Comparison of ENCODE assay signal across 26 cellular contexts in the genomic region with DNA sequence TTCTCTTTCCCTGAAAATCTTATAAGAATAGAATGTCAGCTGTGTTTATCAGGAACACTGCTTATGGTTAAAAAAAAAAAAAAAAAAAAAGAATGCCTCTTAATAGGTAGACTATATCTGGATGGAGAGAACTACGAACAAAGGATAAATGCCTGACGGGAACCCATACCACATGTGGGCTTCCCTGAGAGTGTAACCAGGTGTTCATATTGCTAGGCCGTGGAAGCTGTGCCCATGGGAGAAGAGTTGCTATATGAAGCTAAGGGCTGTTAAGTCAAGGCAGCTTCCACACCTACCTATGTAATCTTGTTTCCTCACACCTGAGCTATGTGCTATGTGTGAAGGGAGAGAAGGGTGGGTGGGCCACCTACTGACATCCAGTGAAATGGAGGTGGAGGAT.
"Had no signal": no experiment of that assay in that cellular context is flagged by ENCODE, and none has a peak within 500 bp of the region (broad histone marks: within the 10 kb centered on the region; RNA-seq: fewer than 3 reads in every experiment).

No MANE protein-coding gene starts in this region.

- H3K9me3 ChIP-seq: adrenal gland, SJCRH30 had no signal

- ATAC-seq: activated CD4-positive, alpha-beta T cell treated with anti-CD3 and anti-CD28 coated beads for 36 hours; activated CD4-positive, CD25-positive, alpha-beta regulatory T cell treated with anti-CD3 and anti-CD28 coated beads, Interleukin-2, amount 50 U/mL, for 24 hours; activated CD8-positive, alpha-beta T cell treated with anti-CD3 and anti-CD28 coated beads, Interleukin-2, amount 10 ng/mL, durations not matched to agents 7 days and 5 days; activated naive CD4-positive, alpha-beta T cell treated with anti-CD3 and anti-CD28 coated beads, Interleukin-2, amount 50 U/mL, for 72 hours; K562 had no signal

- H3K27ac ChIP-seq: adrenal gland, PC-9, SJCRH30, SK-N-MC had no signal

- H3K27me3 ChIP-seq: adrenal gland, SJCRH30 had no signal

- H3K4me1 ChIP-seq: SJCRH30 had no signal

- H3K4me2 ChIP-seq: PC-9 had no signal

- DNase-seq: activated CD4-positive, alpha-beta T cell treated with anti-CD3 and anti-CD28 coated beads for 36 hours; activated CD4-positive, alpha-beta T cell treated with anti-CD3 and anti-CD28 coated beads, Interleukin-2, amount 10 ng/mL, durations not matched to agents 7 days and 5 days; activated CD4-positive, alpha-beta T cell treated with anti-CD3 and anti-CD28 coated beads, Interleukin-2, amount 50 U/mL, for 48 hours; activated CD8-positive, alpha-beta T cell treated with anti-CD3 and anti-CD28 coated beads, Interleukin-2, amount 10 ng/mL, durations not matched to agents 7 days and 5 days; activated gamma-delta T cell treated with Interleukin-2 at 50 U/mL for 16 hours; activated naive CD4-positive, alpha-beta T cell treated with anti-CD3 and anti-CD28 coated beads for 36 hours; activated T-cell treated with anti-CD3 and anti-CD28 coated beads, Interleukin-2, amount 50 U/mL, for 24 hours; adrenal gland; caudate nucleus; cerebellar nuclear complex; Karpas-422; NCI-H1105; NCI-H1417 treated with DMSO at 0.1 percent for 48 hours; NCI-H187 treated with DMSO at 0.1 percent for 48 hours; NCI-H2081; NCI-H510A; NCI-H526; NCI-H748 treated with DMSO at 0.1 percent for 48 hours; NK-92 treated with Interleukin-12 subunit alpha and Interleukin-12 subunit beta, amount 100 ng/mL, for 24 hours; PC-9; SHP77; SJCRH30 had no signal

- H3K4me3 ChIP-seq: adrenal gland, K562, PC-9, SJCRH30, SK-N-MC had no signal
